Comparison of ENCODE assay signal across 8 cellular contexts in genomic region chr10:110210663-110211454, GRCh38.
DNase-seq lines count a peak whose midpoint lies in the region; ATAC-seq lines count a peak whose summit lies in the region.

No MANE protein-coding gene starts in this region.

- peaks cover 21% of the 10 kb centered on the region for H3K4me1 ChIP-seq in HUES48 (ENCODE audit: control insufficient read depth, insufficient read depth, low read length)
- H3K4me1 ChIP-seq in NT2/D1 (ENCODE audit: insufficient read depth, insufficient read length), result peaks cover 7% of the 10 kb centered on the region
- peaks cover 5% of the 10 kb centered on the region for H3K4me1 ChIP-seq in endocrine pancreas (ENCODE audit: control insufficient read depth, insufficient read depth, low read length)

- peaks cover 76% of the 10 kb centered on the region for H3K27me3 ChIP-seq in HUES48 (ENCODE audit: control insufficient read depth, insufficient read depth, low read length)
- H3K27me3 ChIP-seq in NT2/D1 (ENCODE audit: insufficient read depth, insufficient read length), result peaks cover 47% of the 10 kb centered on the region
- no peaks in the 10 kb centered on the region for H3K27me3 ChIP-seq in endocrine pancreas (ENCODE audit: control insufficient read depth, insufficient read depth, low read length)

- H3K4me1 Mint-ChIP-seq in memory B cell, result peaks cover 45% of the 10 kb centered on the region

- peak overlapping the region; percentile 82 for H3K27ac Mint-ChIP-seq in memory B cell

- H3K36me3 ChIP-seq in HUES48 (ENCODE audit: control insufficient read depth, insufficient read depth, low read length), result no peaks in the 10 kb centered on the region
- H3K36me3 ChIP-seq in NT2/D1 (ENCODE audit: insufficient read depth, insufficient read length, low read length), result no peaks in the 10 kb centered on the region
- H3K36me3 ChIP-seq in endocrine pancreas (ENCODE audit: control insufficient read depth, insufficient read depth, low read length), result no peaks in the 10 kb centered on the region

- ATAC-seq in GM21447 (IDR thresholded peaks at IDR 0.05; ENCODE audit: unreplicated experiment) (peak; percentile 58), memory B cell (ENCODE audit: low read depth) (peak; percentile 72)

- H3K4me3 ChIP-seq in HUES48 (ENCODE audit: low read depth, low read length) (peak overlapping the region; percentile 80), NT2/D1 (ENCODE audit: insufficient read length, low read depth) (peak overlapping the region; percentile 51), endocrine pancreas (ENCODE audit: control insufficient read depth, insufficient read depth, low read length) (peak overlapping the region; percentile 81)

- no peaks in the 10 kb centered on the region for H3K36me3 Mint-ChIP-seq in memory B cell

- H3K9ac ChIP-seq in HUES48 (ENCODE audit: low read depth, low read length), result peak overlapping the region; percentile 73
- peak overlapping the region; percentile 61 for H3K9ac ChIP-seq in NT2/D1 (ENCODE audit: insufficient read length, low read depth)
- peak overlapping the region; percentile 67 for H3K9ac ChIP-seq in endocrine pancreas (ENCODE audit: control insufficient read depth, insufficient read depth, low read length)

- H3K27ac ChIP-seq in HUES48 (ENCODE audit: low read depth, low read length), result peak overlapping the region; percentile 47

- DNase-seq in COR-L47 (lab: John Stamatoyannopoulos, UW) (peak; percentile 66), NT2/D1 (ENCODE audit: low read depth, low spot score) (peak; percentile 92), memory B cell (ENCODE audit: low spot score in 2 of 2) (peak; percentile 86 to 95)
- peak; percentile 75 for DNase-seq in activated CD8-positive, alpha-beta memory T cell treated with anti-CD3 and anti-CD28 coated beads, Interleukin-2, amount 50 U/mL, for 1 hour (ENCODE audit: extremely low read depth)
- DNase-seq in stimulated activated CD4-positive, alpha-beta T cell treated with anti-CD3 and anti-CD28 coated beads, TNF-alpha, amount 100 ng/mL, for 48 hours (ENCODE audit: low read depth in 3 of 3), result peak; percentile 88 to 90 (median 90)

- no peaks in the 10 kb centered on the region for H3K9me3 ChIP-seq in HUES48 (ENCODE audit: control insufficient read depth, insufficient read depth, low read length)
- H3K9me3 ChIP-seq in NT2/D1 (ENCODE audit: insufficient read depth, low read length), result no peaks in the 10 kb centered on the region
- H3K9me3 ChIP-seq in endocrine pancreas (ENCODE audit: control insufficient read depth, low read length), result no peaks in the 10 kb centered on the region

- no peaks in the 10 kb centered on the region for H3K9me3 Mint-ChIP-seq in memory B cell

- peak overlapping the region; percentile 90 for H3K4me3 Mint-ChIP-seq in memory B cell

- peaks cover 7% of the 10 kb centered on the region for H3K27me3 Mint-ChIP-seq in memory B cell

Comparison
In these comparisons a context has a peak if more than half of its experiments do, and no peak if none do; other contexts are left out.
1. Peak in every context shown above with its lines: DNase-seq, ATAC-seq, H3K4me3 ChIP-seq and H3K27ac ChIP-seq.